14 cellular contexts compared by ENCODE assay signal in the genomic region with DNA sequence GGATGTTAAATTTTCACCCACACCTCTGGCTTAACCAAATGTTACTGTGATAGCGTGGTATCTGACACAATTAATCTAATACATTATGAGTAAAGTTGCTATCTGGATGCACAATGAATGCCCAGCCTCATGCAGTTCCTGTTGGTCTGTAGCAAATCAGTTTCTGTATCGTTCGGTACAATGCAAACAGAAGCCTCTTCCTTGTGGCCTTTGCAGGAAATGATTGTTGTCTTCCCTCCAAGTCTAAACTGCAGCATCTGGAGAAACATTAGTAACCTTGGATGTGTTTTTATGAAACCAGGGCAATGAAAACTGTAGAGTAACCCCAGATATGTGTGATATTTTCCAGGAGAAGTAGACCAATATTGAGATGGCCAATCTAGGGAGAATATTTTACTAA. TPM values are rescaled to one million over a fixed set of nuclear protein-coding genes. Genes with fewer than 3 reads are reported as not detected.
DNase-seq lines count a peak whose midpoint lies in the region; ATAC-seq, FAIRE-seq and TF ChIP-seq lines count a peak whose summit lies in the region.
"Had no signal": no experiment of that assay in that cellular context is flagged by ENCODE, and none has a peak within 500 bp of the region (broad histone marks: within the 10 kb centered on the region; RNA-seq: fewer than 3 reads in every experiment).

No MANE protein-coding gene starts in this region.

- H3K36me3 ChIP-seq in esophagus muscularis mucosa = peaks cover 0 to 18% (median 4%) of the 10 kb centered on the region in 4 donors
- peaks cover 11 to 23% of the 10 kb centered on the region in 2 experiments for H3K36me3 ChIP-seq in mesenchymal stem cell (ENCODE audit: control insufficient read depth in 1 of 2, insufficient read depth in 2 of 2, low read depth in 1 of 2, low read length in 2 of 2)

- no peak overlapping the region for H2AK5ac ChIP-seq in mesenchymal stem cell (ENCODE audit: low read length, severe bottlenecking)

- no peak overlapping the region for H2BK12ac ChIP-seq in mesenchymal stem cell (ENCODE audit: low read length in 2 of 2)

- DNase-seq in AG09319 (ENCODE audit: extremely low read depth, low read depth) = peak; percentile 59
- DNase-seq in RPMI7951 (ENCODE audit: low read depth) = peak; percentile 71
- DNase-seq in esophagus muscularis mucosa (ENCODE audit: extremely low spot score) = no peak
- peak; percentile 55 for DNase-seq in mesenchymal stem cell
- DNase-seq in RCC 7860 (ENCODE audit: low spot score) = no peak
- no peak for DNase-seq in DMS 273 (lab: John Stamatoyannopoulos, UW; ENCODE audit: unreplicated experiment)
- DNase-seq in iPS-NIHi11 (ENCODE audit: low spot score) = no peak
- DNase-seq: activated CD4-positive, CD25-positive, alpha-beta regulatory T cell treated with anti-CD3 and anti-CD28 coated beads, Interleukin-2, amount 50 U/mL, for 72 hours; activated T-cell treated with anti-CD3 and anti-CD28 coated beads, Interleukin-2, amount 50 U/mL, for 24 hours; anterior cingulate cortex; BE2C; SIG-M5; stimulated activated CD4-positive, alpha-beta T cell treated with anti-CD3 and anti-CD28 coated beads, Interleukin-15, amount 100 ng/mL, for 24 hours had no signal

- no peaks in the 10 kb centered on the region for H3K9me3 ChIP-seq in esophagus muscularis mucosa
- no peaks in the 10 kb centered on the region for H3K9me3 ChIP-seq in mesenchymal stem cell (ENCODE audit: control insufficient read depth, low read length)
- H3K9me3 ChIP-seq: BE2C had no signal

- H3K79me1 ChIP-seq in mesenchymal stem cell (replicated peaks; ENCODE audit: low read length, poor library complexity, severe bottlenecking) = peaks cover 10% of the 10 kb centered on the region

- H2BK15ac ChIP-seq in mesenchymal stem cell (ENCODE audit: low read depth, poor library complexity, severe bottlenecking) = no peak overlapping the region

- no peak overlapping the region for H3K4me2 ChIP-seq in mesenchymal stem cell (ENCODE audit: low read length, poor library complexity, severe bottlenecking)

- H3K23ac ChIP-seq in mesenchymal stem cell (ENCODE audit: low read length in 2 of 2) = no peak overlapping the region

- WGBS in esophagus muscularis mucosa = 28% methylated on average over 3 of the region's 3 CpGs
- 45% methylated on average over 2 of the region's 3 CpGs for WGBS in mesenchymal stem cell

- H3K4me3 ChIP-seq in esophagus muscularis mucosa (no peak overlapping the region), mesenchymal stem cell (ENCODE audit: insufficient read depth in 1 of 2, low read depth in 1 of 2, low read length in 2 of 2) (peak overlapping the region in 1 of 2 experiments; percentile 38)

- no peak overlapping the region for H3K14ac ChIP-seq in mesenchymal stem cell (ENCODE audit: low read length in 2 of 2)

- H4K91ac ChIP-seq in mesenchymal stem cell (ENCODE audit: low read length) = no peak overlapping the region

- H2BK5ac ChIP-seq in mesenchymal stem cell (ENCODE audit: low read depth, low read length, poor library complexity, severe bottlenecking) = no peak overlapping the region

- intact Hi-C loops in esophagus muscularis mucosa (cut with DNase I) = no loop called here

- H2AFZ ChIP-seq in mesenchymal stem cell (ENCODE audit: low read depth, low read length) = no peak overlapping the region

- no peak overlapping the region for H3K18ac ChIP-seq in mesenchymal stem cell (ENCODE audit: low read depth in 1 of 2, low read length in 2 of 2)

- H3K27me3 ChIP-seq in esophagus muscularis mucosa = no peaks in the 10 kb centered on the region
- no peaks in the 10 kb centered on the region for H3K27me3 ChIP-seq in mesenchymal stem cell (ENCODE audit: control insufficient read depth in 1 of 2, insufficient read depth in 1 of 2, low read length in 2 of 2)
- H3K27me3 ChIP-seq: BE2C had no signal

- no peak overlapping the region for H4K8ac ChIP-seq in mesenchymal stem cell (ENCODE audit: low read length)

- H3K27ac ChIP-seq in esophagus muscularis mucosa (replicated peaks in 1 of 4) = peak overlapping the region; percentile 2 to 43 (median 37)
- no peak overlapping the region for H3K27ac ChIP-seq in mesenchymal stem cell (ENCODE audit: low read length, poor library complexity, severe bottlenecking)

- TF ChIP-seq CTCF in AG09319 (IDR thresholded peaks at IDR 0.05; ENCODE audit: low read depth, low read length) (no peak; the same call in 1 of the 2 replicates), esophagus muscularis mucosa (IDR thresholded peaks at IDR 0.05) (no peak)

- no peak for TF ChIP-seq POLR2A in esophagus muscularis mucosa (IDR thresholded peaks at IDR 0.05; ENCODE audit: low read depth)

- no peak for FAIRE-seq in RCC 7860 (lab: Jason Lieb, UNC)

- TF ChIP-seq EP300 in esophagus muscularis mucosa (IDR thresholded peaks at IDR 0.05) = no peak

- H3K4me1 ChIP-seq in esophagus muscularis mucosa = peaks cover 12 to 38% (median 23%) of the 10 kb centered on the region in 4 donors
- H3K4me1 ChIP-seq in mesenchymal stem cell (ENCODE audit: control insufficient read depth, insufficient read depth, low read depth, low read length) = no peaks in the 10 kb centered on the region
- H3K4me1 ChIP-seq: BE2C had no signal

- no peak overlapping the region for H2BK120ac ChIP-seq in mesenchymal stem cell (ENCODE audit: low read depth, low read length)

- ATAC-seq in HG02981 (IDR thresholded peaks at IDR 0.05; ENCODE audit: unreplicated experiment) = no peak

- H3K9ac ChIP-seq in mesenchymal stem cell (ENCODE audit: low read length) = peak overlapping the region; percentile 76

- H3K4ac ChIP-seq in mesenchymal stem cell (ENCODE audit: low read depth in 1 of 2, low read length in 2 of 2) = no peak overlapping the region

RNA-seq across cellular contexts. Expression of a gene that starts 46.8 kb away (rescaled TPM):
- total RNA-seq in RPMI7951 (2014; rRNA removed; shearing (Covaris generic)) = 9.5 and 10.0 TPM in 2 replicates
- 10 to 100 TPM in 3 of 4 donors, 1 to 10 TPM in 1; 8.8 to 17.0 (median 13.2) TPM for total RNA-seq in esophagus muscularis mucosa
- 14.4 TPM for polyA plus RNA-seq in mesenchymal stem cell (2013, experiment 1 of 2)
- polyA plus RNA-seq in mesenchymal stem cell (2013, experiment 2 of 2) = 15.1 TPM

Comparison
In these comparisons a context has a peak if more than half of its experiments do, and no peak if none do; other contexts are left out.
1. DNase-seq: peak in AG09319 (single experiment), RPMI7951 (single experiment) and mesenchymal stem cell (single experiment); none in esophagus muscularis mucosa (single experiment), RCC 7860 (single experiment), DMS 273 (single experiment) and iPS-NIHi11 (single experiment).